1 cellular context compared by ENCODE assay signal in genomic region chr17:8186787-8187516, GRCh38.
TF ChIP-seq lines count a peak whose summit lies in the region.

No MANE protein-coding gene starts in this region.

TF ChIP-seq in K562, 482 proteins besides CTCF, POLR2A, EP300 and RAD21 (continues in another document):
- TF ChIP-seq RBM17 (IDR thresholded peaks at IDR 0.05; ENCODE audit: borderline replicate concordance, low read depth, low read length) (no peak), SUPT5H (IDR thresholded peaks at IDR 0.05) (no peak), AFF1 (IDR thresholded peaks at IDR 0.05; ENCODE audit: low read depth in 1 of 2, partially characterized antibody in 2 of 2) (peak; percentile 34 to 45), SMARCE1 (IDR thresholded peaks at IDR 0.05) (no peak), STAT5A (IDR thresholded peaks at IDR 0.05; ENCODE audit: borderline replicate concordance, low read length) (no peak), RBFOX2 (IDR thresholded peaks at IDR 0.05; ENCODE audit: low read depth, low read length) (no peak), COPS2 (conservative IDR thresholded peaks at IDR 0.05) (no peak), KDM4B (IDR thresholded peaks at IDR 0.05; ENCODE audit: borderline replicate concordance in 2 of 2, low read depth in 1 of 2) (no peak), ZNF224 (CRISPR knock-in tag; IDR thresholded peaks at IDR 0.05) (no peak), PML (IDR thresholded peaks at IDR 0.05; ENCODE audit: low read length) (no peak), POLR3G (IDR thresholded peaks at IDR 0.05; ENCODE audit: extremely low read depth, insufficient read length, insufficient replicate concordance) (peak; percentile 25), ZNF197 (CRISPR knock-in tag; IDR thresholded peaks at IDR 0.05; ENCODE audit: low read depth) (0 out of 2 replicates have a peak, but pooled peaks have one; percentile 34), ZNF592 (IDR thresholded peaks at IDR 0.05) (peak; percentile 71), ZNF707 (CRISPR knock-in tag; conservative IDR thresholded peaks at IDR 0.05) (no peak), ZC3H11A (IDR thresholded peaks at IDR 0.05; ENCODE audit: low read depth, low read length) (no peak), ZNF717 (CRISPR knock-in tag; IDR thresholded peaks at IDR 0.05) (no peak), ZNF77 (CRISPR knock-in tag; IDR thresholded peaks at IDR 0.05) (no peak), IRF2 (CRISPR knock-in tag; IDR thresholded peaks at IDR 0.05) (no peak), CHD7 (IDR thresholded peaks at IDR 0.05; ENCODE audit: low read depth, low read length) (no peak), TCF7L2 (IDR thresholded peaks at IDR 0.05; ENCODE audit: low read depth, low read length) (no peak), HEY1 (CRISPR knock-in tag; IDR thresholded peaks at IDR 0.05; ENCODE audit: borderline replicate concordance) (no peak), MTA2 (IDR thresholded peaks at IDR 0.05; ENCODE audit: low read depth) (no peak), CCAR2 (IDR thresholded peaks at IDR 0.05; ENCODE audit: low read depth, low read length) (no peak), MYBL2 (IDR thresholded peaks at IDR 0.05; ENCODE audit: low read depth) (no peak), MYBL2 (CRISPR knock-in tag; IDR thresholded peaks at IDR 0.05; ENCODE audit: borderline replicate concordance) (no peak), RFX1 (IDR thresholded peaks at IDR 0.05) (no peak), ZNF561 (CRISPR knock-in tag; conservative IDR thresholded peaks at IDR 0.05) (no peak), ZNF347 (CRISPR knock-in tag; IDR thresholded peaks at IDR 0.05; ENCODE audit: low read depth) (no peak), NFE2 (IDR thresholded peaks at IDR 0.05; ENCODE audit: low read depth) (peak; percentile 15; the same call in 1 of the 2 replicates), SP1 (CRISPR knock-in tag; IDR thresholded peaks at IDR 0.05) (no peak), FOXM1 (IDR thresholded peaks at IDR 0.05; ENCODE audit: low read depth) (no peak), FOXM1 (CRISPR knock-in tag; IDR thresholded peaks at IDR 0.05; ENCODE audit: low read depth) (no peak), ZNF780A (CRISPR knock-in tag; IDR thresholded peaks at IDR 0.05) (no peak), ZBTB8A (IDR thresholded peaks at IDR 0.05; ENCODE audit: partially characterized antibody) (no peak), THAP12 (CRISPR knock-in tag; IDR thresholded peaks at IDR 0.05) (no peak)
- TF ChIP-seq, protein P1, sequence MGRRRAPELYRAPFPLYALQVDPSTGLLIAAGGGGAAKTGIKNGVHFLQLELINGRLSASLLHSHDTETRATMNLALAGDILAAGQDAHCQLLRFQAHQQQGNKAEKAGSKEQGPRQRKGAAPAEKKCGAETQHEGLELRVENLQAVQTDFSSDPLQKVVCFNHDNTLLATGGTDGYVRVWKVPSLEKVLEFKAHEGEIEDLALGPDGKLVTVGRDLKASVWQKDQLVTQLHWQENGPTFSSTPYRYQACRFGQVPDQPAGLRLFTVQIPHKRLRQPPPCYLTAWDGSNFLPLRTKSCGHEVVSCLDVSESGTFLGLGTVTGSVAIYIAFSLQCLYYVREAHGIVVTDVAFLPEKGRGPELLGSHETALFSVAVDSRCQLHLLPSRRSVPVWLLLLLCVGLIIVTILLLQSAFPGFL (CRISPR knock-in tag; IDR thresholded peaks at IDR 0.05): 0 out of 2 replicates have a peak, but pooled peaks have one; percentile 36
- TF ChIP-seq, protein P2, sequence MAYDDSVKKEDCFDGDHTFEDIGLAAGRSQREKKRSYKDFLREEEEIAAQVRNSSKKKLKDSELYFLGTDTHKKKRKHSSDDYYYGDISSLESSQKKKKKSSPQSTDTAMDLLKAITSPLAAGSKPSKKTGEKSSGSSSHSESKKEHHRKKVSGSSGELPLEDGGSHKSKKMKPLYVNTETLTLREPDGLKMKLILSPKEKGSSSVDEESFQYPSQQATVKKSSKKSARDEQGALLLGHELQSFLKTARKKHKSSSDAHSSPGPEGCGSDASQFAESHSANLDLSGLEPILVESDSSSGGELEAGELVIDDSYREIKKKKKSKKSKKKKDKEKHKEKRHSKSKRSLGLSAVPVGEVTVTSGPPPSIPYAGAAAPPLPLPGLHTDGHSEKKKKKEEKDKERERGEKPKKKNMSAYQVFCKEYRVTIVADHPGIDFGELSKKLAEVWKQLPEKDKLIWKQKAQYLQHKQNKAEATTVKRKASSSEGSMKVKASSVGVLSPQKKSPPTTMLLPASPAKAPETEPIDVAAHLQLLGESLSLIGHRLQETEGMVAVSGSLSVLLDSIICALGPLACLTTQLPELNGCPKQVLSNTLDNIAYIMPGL (CRISPR knock-in tag; IDR thresholded peaks at IDR 0.05): peak; percentile 88
